ENCODE assay signal across 9 cellular contexts in genomic region chr4:30882443-30882842, GRCh38.
"Had no signal": no experiment of that assay in that cellular context is flagged by ENCODE, and none has a peak within 500 bp of the region (broad histone marks: within the 10 kb centered on the region; RNA-seq: fewer than 3 reads in every experiment).

No MANE protein-coding gene starts in this region.

- H3K9ac ChIP-seq: KMS-11 had no signal

- H3K27ac ChIP-seq: HL-60, KMS-11 had no signal

- FAIRE-seq: H1, H54, HepG2 had no signal

- H3K4me2 ChIP-seq: GM23338, KMS-11 had no signal

- H3K4me3 ChIP-seq: GM23338 had no signal

- ATAC-seq: GM23338, HepG2 had no signal

- DNase-seq: H9, HCEC 1CT, KBM-7 had no signal

- H2AFZ ChIP-seq: GM23338 had no signal
